Comparison of ENCODE assay signal across 8 cellular contexts in genomic region chr3:107430214-107431047, GRCh38. TPM values are rescaled to one million over a fixed set of nuclear protein-coding genes. Genes with fewer than 3 reads are reported as not detected.
DNase-seq lines count a peak whose midpoint lies in the region; ATAC-seq and TF ChIP-seq lines count a peak whose summit lies in the region.

No MANE protein-coding gene starts in this region.

- in situ Hi-C loops in GM23248 (cut with MboI), result no loop called here

- TF ChIP-seq CTCF in WTC11 (IDR thresholded peaks at IDR 0.05) (no peak; the same call in 1 of the 2 replicates), osteocyte (IDR thresholded peaks at IDR 0.05) (no peak)

- H3K27me3 ChIP-seq in GM23248 (replicated peaks; ENCODE audit: insufficient read depth), result no peaks in the 10 kb centered on the region

- no peaks in the 10 kb centered on the region for H3K9me3 ChIP-seq in GM23248 (ENCODE audit: low read depth)

- CTCF ChIA-PET in WTC11 (lab: Charles Lee), result interaction anchor here (0.5 to 4.4 kb wide), 24 partner anchors 9 to 260 kb away, joined by 3 to 64 read pairs (median 6); partner anchors contain the start of gene BBX

- H3K36me3 Mint-ChIP-seq in WTC11 (no peaks in the 10 kb centered on the region), osteocyte (ENCODE audit: unreplicated experiment) (no peaks in the 10 kb centered on the region)

- ATAC-seq in WTC11, result no peak

- peak overlapping the region; percentile 100 for H2AFZ ChIP-seq in GM23248

- H3K4me2 ChIP-seq in GM23248 (ENCODE audit: unreplicated experiment), result peak overlapping the region; percentile 94

- no peaks in the 10 kb centered on the region for H3K9me2 ChIP-seq in GM23248 (ENCODE audit: insufficient read depth)

- 3 to 6% methylated on average over 25 of the region's 25 CpGs for WGBS in GM23248 (ENCODE audit: low coverage in 1 of 2, low lambda C conversion rate in 2 of 2, missing lambda C conversion rate in 2 of 2), 2 experiments

- no peaks in the 10 kb centered on the region for H3K9me3 Mint-ChIP-seq in WTC11
- no peaks in the 10 kb centered on the region for H3K9me3 Mint-ChIP-seq in osteocyte (ENCODE audit: unreplicated experiment)

- no peak overlapping the region for H3K27ac ChIP-seq in GM23248

- H3K27me3 Mint-ChIP-seq in WTC11 (ENCODE audit: low read depth) (peaks cover 29% of the 10 kb centered on the region), osteocyte (ENCODE audit: unreplicated experiment) (no peaks in the 10 kb centered on the region)

- peaks cover 28% of the 10 kb centered on the region for H3F3A ChIP-seq in GM23248 (ENCODE audit: insufficient read depth)

- H4K20me1 ChIP-seq in GM23248 (ENCODE audit: insufficient read depth), result no peaks in the 10 kb centered on the region

- peak overlapping the region; percentile 85 for H3K9ac ChIP-seq in GM23248

- H3K79me2 ChIP-seq in GM23248 (ENCODE audit: insufficient read depth), result no peaks in the 10 kb centered on the region

- H3K27ac Mint-ChIP-seq in WTC11, result no peak overlapping the region
- H3K27ac Mint-ChIP-seq in osteocyte (ENCODE audit: unreplicated experiment), result peak overlapping the region; percentile 89

- peaks cover 15% of the 10 kb centered on the region for H3K4me1 Mint-ChIP-seq in WTC11
- peaks cover 21% of the 10 kb centered on the region for H3K4me1 Mint-ChIP-seq in osteocyte (ENCODE audit: unreplicated experiment)

- H3K36me3 ChIP-seq in GM23248 (ENCODE audit: low read depth), result no peaks in the 10 kb centered on the region

- H3K4me1 ChIP-seq in GM23248 (ENCODE audit: insufficient read depth), result peaks cover 8% of the 10 kb centered on the region

- DNase-seq in Ammon's horn (ENCODE audit: low spot score) (peak; percentile 22), GM23248 (peak; percentile 59), WTC11 (ENCODE audit: low spot score) (no peak), fibroblast of peridontal ligament (ENCODE audit: extremely low read depth) (peak; percentile 52), osteocyte (ENCODE audit: extremely low spot score, unreplicated experiment) (no peak), iPS-NIHi11 (ENCODE audit: low spot score) (no peak), HK-2 (ENCODE audit: unreplicated experiment) (no peak)
- no peak for DNase-seq in NK-92 treated with Interleukin-12 subunit alpha and Interleukin-12 subunit beta, amount 100 ng/mL, for 24 hours (lab: John Stamatoyannopoulos, UW)

- H3K4me3 ChIP-seq in GM23248, result peak overlapping the region; percentile 95

- POLR2A ChIA-PET in WTC11 (lab: Charles Lee), result interaction anchor here (0.8 to 1.9 kb wide), 3 partner anchors 93 to 194 kb away, joined by 3 to 5 read pairs (median 4); no protein-coding TSS in a partner anchor

- peak overlapping the region; percentile 87 for H3K4me3 Mint-ChIP-seq in WTC11
- H3K4me3 Mint-ChIP-seq in osteocyte (ENCODE audit: unreplicated experiment), result peak overlapping the region; percentile 77

TF ChIP-seq in WTC11, 78 proteins besides CTCF, POLR2A, EP300 and RAD21:
- no peak for TF ChIP-seq PRRX2 (CRISPR knock-in tag; IDR thresholded peaks at IDR 0.05)
- no peak for TF ChIP-seq NFATC4 (CRISPR knock-in tag; IDR thresholded peaks at IDR 0.05)
- TF ChIP-seq TP53 (CRISPR knock-in tag; IDR thresholded peaks at IDR 0.05), result no peak
- TF ChIP-seq HMGXB4 (CRISPR knock-in tag; IDR thresholded peaks at IDR 0.05), result no peak
- no peak for TF ChIP-seq GRHL2 (CRISPR knock-in tag; IDR thresholded peaks at IDR 0.05; ENCODE audit: insufficient replicate concordance, severe bottlenecking)
- no peak for TF ChIP-seq E2F5 (CRISPR knock-in tag; IDR thresholded peaks at IDR 0.05)
- no peak for TF ChIP-seq MLX (CRISPR knock-in tag; IDR thresholded peaks at IDR 0.05)
- no peak for TF ChIP-seq ZNF671 (CRISPR knock-in tag; IDR thresholded peaks at IDR 0.05)
- no peak for TF ChIP-seq ZNF219 (CRISPR knock-in tag; IDR thresholded peaks at IDR 0.05; ENCODE audit: borderline replicate concordance)
- no peak for TF ChIP-seq SMAD3 (CRISPR knock-in tag; IDR thresholded peaks at IDR 0.05; ENCODE audit: borderline replicate concordance)
- no peak for TF ChIP-seq ETV6 (CRISPR knock-in tag; IDR thresholded peaks at IDR 0.05)
- TF ChIP-seq TEAD1 (CRISPR knock-in tag; IDR thresholded peaks at IDR 0.05), result no peak
- no peak for TF ChIP-seq CBFB (CRISPR knock-in tag; IDR thresholded peaks at IDR 0.05; ENCODE audit: low read depth)
- TF ChIP-seq ZNF263 (CRISPR knock-in tag; IDR thresholded peaks at IDR 0.05; ENCODE audit: low read depth), result no peak
- TF ChIP-seq ZBTB43 (CRISPR knock-in tag; IDR thresholded peaks at IDR 0.05), result no peak
- no peak for TF ChIP-seq PREB (CRISPR knock-in tag; IDR thresholded peaks at IDR 0.05; ENCODE audit: borderline replicate concordance)
- no peak for TF ChIP-seq STAT6 (CRISPR knock-in tag; conservative IDR thresholded peaks at IDR 0.05; ENCODE audit: low read depth)
TF ChIP-seq in WTC11: peak in this region for 0.

RNA-seq across cellular contexts. Expression of gene CCDC54, which starts 53.2 kb away (rescaled TPM):
- not detected in 2 replicates for total RNA-seq in GM23248 (2014; rRNA removed; shearing (Covaris generic))
- polyA plus RNA-seq in GM23248 (2016; fragmentation: Nextera tagmentation; extraction: Ambion mirVana), result 0.16 and 0.52 TPM in 2 replicates
- total RNA-seq in WTC11 (2021), result not detected in 3 replicates
- not detected in 2 replicates for total RNA-seq in osteocyte

Comparison
In these comparisons a context has a peak if more than half of its experiments do, and no peak if none do; other contexts are left out.
1. DNase-seq: peak in Ammon's horn (single experiment), GM23248 (single experiment) and fibroblast of peridontal ligament (single experiment); none in WTC11 (single experiment), osteocyte (single experiment), NK-92 treated with Interleukin-12 subunit alpha and Interleukin-12 subunit beta, amount 100 ng/mL, for 24 hours (single experiment), iPS-NIHi11 (single experiment) and HK-2 (single experiment).